19 cellular contexts compared by ENCODE assay signal in the genomic region with DNA sequence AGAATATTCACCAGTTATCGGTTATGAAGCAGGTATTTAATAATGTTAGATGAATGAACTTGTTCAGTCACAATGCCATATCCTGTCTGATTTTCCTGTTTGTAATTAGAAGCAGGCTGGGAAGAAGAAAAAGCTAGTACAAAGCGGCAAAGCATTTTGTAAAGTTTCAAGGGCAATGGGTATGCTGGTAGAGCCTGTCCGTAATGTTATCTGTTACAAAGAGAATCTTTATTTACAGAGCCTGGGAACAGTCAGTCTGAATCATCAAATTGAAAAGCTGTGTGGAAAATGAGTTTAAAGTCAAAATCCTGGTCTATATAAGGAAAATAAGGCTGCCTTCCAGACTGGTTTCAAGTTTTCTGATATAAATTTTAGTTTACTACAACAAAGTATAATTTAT.
"Had no signal": no experiment of that assay in that cellular context is flagged by ENCODE, and none has a peak within 500 bp of the region (broad histone marks: within the 10 kb centered on the region; RNA-seq: fewer than 3 reads in every experiment).

No MANE protein-coding gene starts in this region.

- H3K36me3 ChIP-seq: ascending aorta, breast epithelium, right lobe of liver had no signal

- H3K27me3 ChIP-seq: ascending aorta, breast epithelium, dorsolateral prefrontal cortex, esophagus squamous epithelium, gastroesophageal sphincter, heart right ventricle, right lobe of liver, spleen had no signal

- H3K27ac ChIP-seq: ascending aorta, breast epithelium, dorsolateral prefrontal cortex, gastroesophageal sphincter, heart right ventricle, psoas muscle, right lobe of liver, spleen had no signal

- ATAC-seq: gastroesophageal sphincter; heart right ventricle; left ventricle myocardium superior; psoas muscle; stimulated activated naive CD8-positive, alpha-beta T cell treated with anti-CD3 and anti-CD28 coated beads, Interleukin-15, amount 100 ng/mL, for 72 hours had no signal

- H3K9me3 Mint-ChIP-seq: stimulated activated naive CD8-positive, alpha-beta T cell treated with anti-CD3 and anti-CD28 coated beads, Interleukin-15, amount 100 ng/mL, for 72 hours had no signal

- H3K4me1 ChIP-seq: ascending aorta, breast epithelium, psoas muscle, right lobe of liver had no signal

- DNase-seq: activated CD4-positive, alpha-beta T cell treated with anti-CD3 and anti-CD28 coated beads, Interleukin-2, amount 50 U/mL, for 1 hour; activated CD4-positive, CD25-positive, alpha-beta regulatory T cell; activated naive CD4-positive, alpha-beta T cell; dorsolateral prefrontal cortex; esophagus squamous epithelium; heart right ventricle; kidney glomerular epithelial cell; left ventricle myocardium superior; mesendoderm; occipital lobe; psoas muscle; right lobe of liver; spleen; stimulated activated naive CD8-positive, alpha-beta T cell treated with anti-CD3 and anti-CD28 coated beads, Interleukin-15, amount 100 ng/mL, for 72 hours had no signal

- H3K4me3 Mint-ChIP-seq: nephron; stimulated activated naive CD8-positive, alpha-beta T cell treated with anti-CD3 and anti-CD28 coated beads, Interleukin-15, amount 100 ng/mL, for 72 hours had no signal

- H3K27me3 Mint-ChIP-seq: stimulated activated naive CD8-positive, alpha-beta T cell treated with anti-CD3 and anti-CD28 coated beads, Interleukin-15, amount 100 ng/mL, for 72 hours had no signal

- FAIRE-seq: TTC549 had no signal

- H3K4me1 Mint-ChIP-seq: nephron had no signal

- H3K27ac Mint-ChIP-seq: nephron had no signal

- H3K9me3 ChIP-seq: breast epithelium, esophagus squamous epithelium, gastroesophageal sphincter, psoas muscle, right lobe of liver, spleen had no signal

- H3K4me3 ChIP-seq: ascending aorta, breast epithelium, dorsolateral prefrontal cortex, esophagus squamous epithelium, gastroesophageal sphincter, heart right ventricle, psoas muscle, right lobe of liver, spleen had no signal
